In the genomic region with DNA sequence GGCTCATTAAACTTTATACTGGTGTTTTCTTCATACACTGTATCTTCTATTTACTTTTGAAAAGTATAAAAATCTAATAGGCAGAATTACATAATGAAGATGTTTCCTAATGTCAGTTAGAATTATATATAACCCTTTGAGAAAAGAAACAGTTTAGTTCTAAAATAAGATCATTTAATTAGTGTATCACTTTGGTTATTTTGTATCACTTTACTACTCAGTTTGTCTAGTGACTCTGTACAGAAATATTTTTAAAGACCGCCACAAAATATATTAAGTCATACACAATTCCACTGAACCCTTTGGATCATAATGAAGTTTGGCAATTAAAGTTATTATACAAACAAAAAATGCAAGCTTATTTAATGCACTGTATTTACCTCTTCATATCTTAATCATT, we compare ENCODE assay signal across 1 cellular context.
TF ChIP-seq lines count a peak whose summit lies in the region.

No MANE protein-coding gene starts in this region.

TF ChIP-seq in K562, 482 proteins besides CTCF, POLR2A, EP300 and RAD21:
- no peak for TF ChIP-seq SRF (CRISPR knock-in tag; IDR thresholded peaks at IDR 0.05)
- no peak for TF ChIP-seq CBX5 (IDR thresholded peaks at IDR 0.05; ENCODE audit: borderline replicate concordance, low read depth)
- TF ChIP-seq MTA3 (IDR thresholded peaks at IDR 0.05; ENCODE audit: borderline replicate concordance): no peak
- no peak for TF ChIP-seq ZNF324 (CRISPR knock-in tag; IDR thresholded peaks at IDR 0.05)
- TF ChIP-seq ZNF24 (IDR thresholded peaks at IDR 0.05): no peak
- no peak for TF ChIP-seq PBX2 (CRISPR knock-in tag; IDR thresholded peaks at IDR 0.05; ENCODE audit: low read depth)
- TF ChIP-seq PBX2 (tag; conservative IDR thresholded peaks at IDR 0.05; ENCODE audit: low read depth): no peak
